Comparison of ENCODE assay signal across 9 cellular contexts in the genomic region with DNA sequence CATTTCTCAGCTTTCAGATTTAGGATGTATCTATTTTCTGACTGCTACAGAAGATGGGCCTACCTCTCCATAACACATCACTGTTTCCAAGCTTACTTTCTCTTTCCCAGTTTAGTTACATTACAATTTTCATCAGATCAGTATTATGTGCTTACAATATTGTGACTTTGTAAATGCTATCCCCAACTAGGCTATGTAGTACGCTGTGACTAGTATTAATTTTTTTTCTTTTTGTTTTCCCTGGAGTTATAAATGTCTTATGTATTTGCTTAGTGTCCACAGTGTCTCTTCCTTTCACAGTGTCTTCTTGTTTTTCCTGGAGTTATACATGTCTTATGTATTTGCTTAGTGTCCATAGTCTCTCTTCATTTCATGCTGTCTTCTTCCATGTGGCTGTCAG.
"Had no signal": no experiment of that assay in that cellular context is flagged by ENCODE, and none has a peak within 500 bp of the region (broad histone marks: within the 10 kb centered on the region; RNA-seq: fewer than 3 reads in every experiment).

No MANE protein-coding gene starts in this region.

- H3K36me3 Mint-ChIP-seq: IgD-negative memory B cell had no signal

- H3K4me1 ChIP-seq: HAP-1 had no signal

- FAIRE-seq: HepG2 had no signal

- H3K27ac ChIP-seq: GM23248, HL-60 had no signal

- H3K4me3 ChIP-seq: GM23248, HAP-1 had no signal

- DNase-seq: GM23248, GOT3, H7, KG1 had no signal

- H3K27me3 Mint-ChIP-seq: IgD-negative memory B cell had no signal

- H3K36me3 ChIP-seq: HAP-1 had no signal

- H3K27ac Mint-ChIP-seq: IgD-negative memory B cell had no signal

- ATAC-seq: HCT116, HepG2 had no signal

- H3K4me3 Mint-ChIP-seq: IgD-negative memory B cell had no signal

- H2AFZ ChIP-seq: GM23248 had no signal

- H3K9ac ChIP-seq: GM23248 had no signal
